In the genomic region with DNA sequence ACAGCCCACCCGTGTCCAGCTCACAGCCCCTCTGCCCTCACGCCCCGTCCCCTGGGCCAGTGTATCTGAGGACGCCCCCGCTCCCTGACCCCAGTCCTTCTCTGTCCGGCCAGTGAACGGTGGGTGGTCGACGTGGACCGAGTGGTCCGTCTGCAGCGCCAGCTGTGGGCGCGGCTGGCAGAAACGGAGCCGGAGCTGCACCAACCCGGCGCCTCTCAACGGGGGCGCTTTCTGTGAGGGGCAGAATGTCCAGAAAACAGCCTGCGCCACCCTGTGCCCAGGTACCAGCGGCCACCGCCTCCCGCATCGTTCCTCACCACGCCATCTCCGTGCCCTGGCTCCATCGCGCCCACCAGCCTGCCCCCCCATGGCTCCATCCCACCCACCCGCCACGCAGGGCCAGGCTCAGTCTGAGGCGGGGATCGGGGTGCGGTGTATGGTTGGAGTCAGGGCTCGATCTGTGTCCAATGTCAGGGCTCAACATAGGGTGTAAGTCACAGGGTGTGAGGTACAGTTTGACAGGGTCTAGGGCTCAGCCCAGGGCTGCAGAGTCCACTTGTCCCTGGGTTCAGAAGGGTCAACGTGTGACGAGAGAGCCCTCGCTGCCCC, we compare ENCODE assay signal across 1 cellular context.
TF ChIP-seq lines count a peak whose summit lies in the region.

No MANE protein-coding gene starts in this region.

TF ChIP-seq in GM23338, 12 proteins besides CTCF, POLR2A, EP300 and RAD21 (continued from another document):
- TF ChIP-seq, protein P1, sequence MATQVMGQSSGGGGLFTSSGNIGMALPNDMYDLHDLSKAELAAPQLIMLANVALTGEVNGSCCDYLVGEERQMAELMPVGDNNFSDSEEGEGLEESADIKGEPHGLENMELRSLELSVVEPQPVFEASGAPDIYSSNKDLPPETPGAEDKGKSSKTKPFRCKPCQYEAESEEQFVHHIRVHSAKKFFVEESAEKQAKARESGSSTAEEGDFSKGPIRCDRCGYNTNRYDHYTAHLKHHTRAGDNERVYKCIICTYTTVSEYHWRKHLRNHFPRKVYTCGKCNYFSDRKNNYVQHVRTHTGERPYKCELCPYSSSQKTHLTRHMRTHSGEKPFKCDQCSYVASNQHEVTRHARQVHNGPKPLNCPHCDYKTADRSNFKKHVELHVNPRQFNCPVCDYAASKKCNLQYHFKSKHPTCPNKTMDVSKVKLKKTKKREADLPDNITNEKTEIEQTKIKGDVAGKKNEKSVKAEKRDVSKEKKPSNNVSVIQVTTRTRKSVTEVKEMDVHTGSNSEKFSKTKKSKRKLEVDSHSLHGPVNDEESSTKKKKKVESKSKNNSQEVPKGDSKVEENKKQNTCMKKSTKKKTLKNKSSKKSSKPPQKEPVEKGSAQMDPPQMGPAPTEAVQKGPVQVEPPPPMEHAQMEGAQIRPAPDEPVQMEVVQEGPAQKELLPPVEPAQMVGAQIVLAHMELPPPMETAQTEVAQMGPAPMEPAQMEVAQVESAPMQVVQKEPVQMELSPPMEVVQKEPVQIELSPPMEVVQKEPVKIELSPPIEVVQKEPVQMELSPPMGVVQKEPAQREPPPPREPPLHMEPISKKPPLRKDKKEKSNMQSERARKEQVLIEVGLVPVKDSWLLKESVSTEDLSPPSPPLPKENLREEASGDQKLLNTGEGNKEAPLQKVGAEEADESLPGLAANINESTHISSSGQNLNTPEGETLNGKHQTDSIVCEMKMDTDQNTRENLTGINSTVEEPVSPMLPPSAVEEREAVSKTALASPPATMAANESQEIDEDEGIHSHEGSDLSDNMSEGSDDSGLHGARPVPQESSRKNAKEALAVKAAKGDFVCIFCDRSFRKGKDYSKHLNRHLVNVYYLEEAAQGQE (IDR thresholded peaks at IDR 0.05; ENCODE audit: unreplicated experiment) = no peak
- TF ChIP-seq EZH2phosphoT487 (IDR thresholded peaks at IDR 0.05; ENCODE audit: unreplicated experiment) (no peak), JUNB (IDR thresholded peaks at IDR 0.05; ENCODE audit: unreplicated experiment) (no peak), ZNF114 (CRISPR knock-in tag; IDR thresholded peaks at IDR 0.05) (no peak), STAT1 (IDR thresholded peaks at IDR 0.05; ENCODE audit: unreplicated experiment) (no peak)
- TF ChIP-seq, protein P2, sequence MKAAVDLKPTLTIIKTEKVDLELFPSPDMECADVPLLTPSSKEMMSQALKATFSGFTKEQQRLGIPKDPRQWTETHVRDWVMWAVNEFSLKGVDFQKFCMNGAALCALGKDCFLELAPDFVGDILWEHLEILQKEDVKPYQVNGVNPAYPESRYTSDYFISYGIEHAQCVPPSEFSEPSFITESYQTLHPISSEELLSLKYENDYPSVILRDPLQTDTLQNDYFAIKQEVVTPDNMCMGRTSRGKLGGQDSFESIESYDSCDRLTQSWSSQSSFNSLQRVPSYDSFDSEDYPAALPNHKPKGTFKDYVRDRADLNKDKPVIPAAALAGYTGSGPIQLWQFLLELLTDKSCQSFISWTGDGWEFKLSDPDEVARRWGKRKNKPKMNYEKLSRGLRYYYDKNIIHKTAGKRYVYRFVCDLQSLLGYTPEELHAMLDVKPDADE (IDR thresholded peaks at IDR 0.05) = no peak
